20 cellular contexts compared by ENCODE assay signal in the genomic region with DNA sequence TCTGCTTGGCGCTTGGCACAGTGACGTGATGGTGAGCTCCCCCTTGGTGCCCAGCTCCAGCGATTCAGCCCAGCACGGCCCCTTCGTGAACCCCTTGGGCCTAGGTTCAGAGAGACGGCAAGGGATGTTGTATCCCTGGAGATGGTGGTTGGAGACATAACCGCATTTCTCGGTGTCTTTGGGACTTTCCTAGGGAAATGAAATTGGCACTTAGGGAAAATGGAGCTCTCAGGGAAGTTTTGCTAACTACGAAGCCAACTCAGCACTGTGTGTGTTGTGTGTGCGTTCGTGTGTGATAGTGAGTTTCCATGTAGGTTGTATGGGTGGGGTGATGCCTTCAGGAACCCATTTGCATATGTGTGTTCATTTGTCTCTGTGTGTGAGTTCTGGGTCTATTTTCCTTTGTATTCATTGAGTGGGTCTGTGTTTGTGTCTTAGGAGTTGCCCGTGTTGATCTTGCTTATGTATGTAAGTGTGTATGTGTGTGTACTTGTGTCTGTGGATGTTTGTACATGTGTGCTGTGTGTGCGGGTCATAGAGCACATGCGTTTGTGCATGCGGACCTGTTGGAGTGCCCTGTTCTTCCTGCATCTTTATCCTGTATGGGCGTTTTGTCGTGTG. TPM values are rescaled to one million over a fixed set of nuclear protein-coding genes. Genes with fewer than 3 reads are reported as not detected.
A peak's percentile ranks its signal among the peaks of the same experiment; 100 is the strongest.
DNase-seq lines count a peak whose midpoint lies in the region; ATAC-seq, FAIRE-seq and TF ChIP-seq lines count a peak whose summit lies in the region.
"Had no signal": no experiment of that assay in that cellular context is flagged by ENCODE, and none has a peak within 500 bp of the region (broad histone marks: within the 10 kb centered on the region; RNA-seq: fewer than 3 reads in every experiment).

No MANE protein-coding gene starts in this region.

- no peak overlapping the region for H2AFZ ChIP-seq in hepatocyte

- WGBS in hepatocyte (ENCODE audit: low lambda C conversion rate, missing lambda C conversion rate) = 74% methylated on average over 17 of the region's 17 CpGs
- WGBS in spleen, 5 donors = 85 to 94% (median 88%) methylated on average over 17 of the region's 17 CpGs

- peak; percentile 38 for FAIRE-seq in HTR-8/SVneo (lab: Jason Lieb, UNC)
- FAIRE-seq: GM12892 had no signal

- no peaks in the 10 kb centered on the region for H4K20me1 ChIP-seq in hepatocyte (ENCODE audit: insufficient read depth, poor library complexity, severe bottlenecking)

- intact Hi-C loops in spleen (cut with DNase I; ENCODE audit: low total_unique reads) = no loop called here

- TF ChIP-seq CTCF in hepatocyte (IDR thresholded peaks at IDR 0.05; ENCODE audit: poor library complexity) = no peak
- no peak for TF ChIP-seq CTCF in spleen (IDR thresholded peaks at IDR 0.05 in 8 of 11, conservative IDR thresholded peaks at IDR 0.05 in 3 of 11)

- H3K27me3 ChIP-seq in hepatocyte (no peaks in the 10 kb centered on the region), muscle layer of duodenum (ENCODE audit: low read depth, low read length) (no peaks in the 10 kb centered on the region), spleen (replicated peaks in 1 of 7) (peaks cover 0 to 21% (median 0%) of the 10 kb centered on the region in 7 donors)
- H3K27me3 ChIP-seq: SJSA1 had no signal

- H3K36me3 ChIP-seq in hepatocyte (replicated peaks; ENCODE audit: insufficient read depth, low read depth) (no peaks in the 10 kb centered on the region), muscle layer of duodenum (ENCODE audit: control insufficient read depth in 1 of 2, insufficient read depth in 2 of 2, low read length in 2 of 2) (no peaks in the 10 kb centered on the region), spleen (no peaks in the 10 kb centered on the region)
- H3K36me3 ChIP-seq: SJSA1 had no signal

- H3K27me3 Mint-ChIP-seq in activated T-cell treated with anti-CD3 and anti-CD28 coated beads, Interleukin-2, amount 50 U/mL, for 4 hours (ENCODE audit: low read depth) = no peaks in the 10 kb centered on the region
- peaks cover 21 to 42% of the 10 kb centered on the region in 2 donors for H3K27me3 Mint-ChIP-seq in effector memory CD8-positive, alpha-beta T cell

- no peaks in the 10 kb centered on the region for H3K4me1 Mint-ChIP-seq in activated T-cell treated with anti-CD3 and anti-CD28 coated beads, Interleukin-2, amount 50 U/mL, for 4 hours (ENCODE audit: low read depth)
- no peaks in the 10 kb centered on the region for H3K4me1 Mint-ChIP-seq in effector memory CD8-positive, alpha-beta T cell (ENCODE audit: low read depth in 2 of 2)
- H3K4me1 Mint-ChIP-seq: CD14-positive monocyte had no signal

- H3K9me2 ChIP-seq in hepatocyte (replicated peaks; ENCODE audit: insufficient read depth) = no peaks in the 10 kb centered on the region

- H3K36me3 Mint-ChIP-seq in activated T-cell treated with anti-CD3 and anti-CD28 coated beads, Interleukin-2, amount 50 U/mL, for 4 hours (ENCODE audit: insufficient read depth) = no peaks in the 10 kb centered on the region
- H3K36me3 Mint-ChIP-seq in effector memory CD8-positive, alpha-beta T cell (ENCODE audit: insufficient read depth) = no peaks in the 10 kb centered on the region
- H3K36me3 Mint-ChIP-seq: CD14-positive monocyte had no signal

- DNase-seq in HTR-8/SVneo (ENCODE audit: insufficient read length, low spot score) (no peak), hepatocyte (ENCODE audit: low spot score) (no peak), spleen (peak; percentile 49), iPS-NIHi7 (ENCODE audit: extremely low spot score) (no peak)
- no peak for DNase-seq in activated T-cell treated with anti-CD3 and anti-CD28 coated beads, Interleukin-2, amount 50 U/mL, for 4 hours
- no peak for DNase-seq in effector memory CD8-positive, alpha-beta T cell
- DNase-seq: HFFc6; KBM-7; MV-4-11; NCI-H1417 treated with DMSO at 0.1 percent for 48 hours; NCI-H2029; NCI-H2171; NCI-H446; NK-92 treated with Interleukin-12 subunit alpha and Interleukin-12 subunit beta, amount 100 ng/mL, for 24 hours had no signal

- H3K27ac ChIP-seq in hepatocyte = peak overlapping the region; percentile 97
- peak overlapping the region; percentile 89 for H3K27ac ChIP-seq in muscle layer of duodenum (ENCODE audit: low read length)
- H3K27ac ChIP-seq in spleen = no peak overlapping the region
- H3K27ac ChIP-seq: SJSA1 had no signal

- no peak for TF ChIP-seq POLR2A in spleen (IDR thresholded peaks at IDR 0.05)

- H3K4me3 Mint-ChIP-seq in activated T-cell treated with anti-CD3 and anti-CD28 coated beads, Interleukin-2, amount 50 U/mL, for 4 hours = no peak overlapping the region
- H3K4me3 Mint-ChIP-seq in effector memory CD8-positive, alpha-beta T cell = no peak overlapping the region
- H3K4me3 Mint-ChIP-seq: CD14-positive monocyte, HFFc6 had no signal

- H3K4me3 ChIP-seq in hepatocyte (peak overlapping the region; percentile 64), muscle layer of duodenum (ENCODE audit: low read depth in 1 of 2, low read length in 2 of 2) (peak overlapping the region in 1 of 2 donors; percentile 57), spleen (no peak overlapping the region)
- H3K4me3 ChIP-seq: SJSA1 had no signal

- ATAC-seq in activated T-cell treated with anti-CD3 and anti-CD28 coated beads, Interleukin-2, amount 50 U/mL, for 4 hours = no peak
- no peak for ATAC-seq in effector memory CD8-positive, alpha-beta T cell (replicated peaks)

- peaks cover 58% of the 10 kb centered on the region for H3K79me2 ChIP-seq in hepatocyte

- H3K4me1 ChIP-seq in hepatocyte (ENCODE audit: insufficient read depth) = peaks cover 8% of the 10 kb centered on the region
- no peaks in the 10 kb centered on the region for H3K4me1 ChIP-seq in muscle layer of duodenum (ENCODE audit: control insufficient read depth in 1 of 2, insufficient read depth in 2 of 2, low read length in 2 of 2)
- no peaks in the 10 kb centered on the region for H3K4me1 ChIP-seq in spleen

- no peak overlapping the region for H3K27ac Mint-ChIP-seq in effector memory CD8-positive, alpha-beta T cell
- H3K27ac Mint-ChIP-seq: HFFc6 had no signal

- no peaks in the 10 kb centered on the region for H3K9me3 ChIP-seq in hepatocyte (ENCODE audit: low read depth)
- no peaks in the 10 kb centered on the region for H3K9me3 ChIP-seq in muscle layer of duodenum (ENCODE audit: control insufficient read depth in 1 of 2, low read length in 2 of 2)
- H3K9me3 ChIP-seq in spleen = no peaks in the 10 kb centered on the region
- H3K9me3 ChIP-seq: SJSA1 had no signal

- H3K4me2 ChIP-seq in hepatocyte = peak overlapping the region; percentile 78

- H3K9me3 Mint-ChIP-seq in activated T-cell treated with anti-CD3 and anti-CD28 coated beads, Interleukin-2, amount 50 U/mL, for 4 hours = no peaks in the 10 kb centered on the region
- no peaks in the 10 kb centered on the region for H3K9me3 Mint-ChIP-seq in effector memory CD8-positive, alpha-beta T cell

RNA-seq across cellular contexts. Expression of a gene that starts 46.4 kb away (rescaled TPM):
- total RNA-seq in hepatocyte (66.7 and 88.0 TPM in 2 replicates), spleen (not detected)
- polyA plus RNA-seq in hepatocyte (27.9 and 38.2 TPM in 2 replicates), spleen (under 1 TPM in 1 of 3 donors, not detected in 2; 0.03 TPM)
- under 1 TPM; 0.11 to 0.27 (median 0.18) TPM for total RNA-seq in activated T-cell treated with anti-CD3 and anti-CD28 coated beads, Interleukin-2, amount 50 U/mL, for 4 hours
- total RNA-seq: Daoy, H4, HFFc6, SJSA1 had no signal
- polyA plus RNA-seq: CD14-positive monocyte had no signal

Comparison
In these comparisons a context has a peak if more than half of its experiments do, and no peak if none do; other contexts are left out.
1. H3K27ac ChIP-seq: peak in hepatocyte (single experiment) and muscle layer of duodenum (single experiment); none in spleen (0 of 8).
2. RNA of a gene that starts 46.4 kb away (total RNA-seq): 66.7 to 88.0 TPM in hepatocyte; 0.11 to 0.27 TPM in activated T-cell treated with anti-CD3 and anti-CD28 coated beads, Interleukin-2, amount 50 U/mL, for 4 hours and not detected in spleen; every median in the first group is over 10 times any median in the second.